In genomic region chr6:155647354-155647753, GRCh38 we compare ENCODE assay signal across 1 cellular context.
TF ChIP-seq lines count a peak whose summit lies in the region.

No MANE protein-coding gene starts in this region.

TF ChIP-seq in SK-N-SH, 30 proteins besides CTCF, POLR2A, EP300 and RAD21 (continued from another document):
- no peak for TF ChIP-seq REST (IDR thresholded peaks at IDR 0.05; ENCODE audit: low read depth, low read length)
- no peak for TF ChIP-seq GABPA (IDR thresholded peaks at IDR 0.05; ENCODE audit: low read depth)
- no peak for TF ChIP-seq MAX (IDR thresholded peaks at IDR 0.05; ENCODE audit: low read depth)
